30 cellular contexts compared by ENCODE assay signal in the genomic region with DNA sequence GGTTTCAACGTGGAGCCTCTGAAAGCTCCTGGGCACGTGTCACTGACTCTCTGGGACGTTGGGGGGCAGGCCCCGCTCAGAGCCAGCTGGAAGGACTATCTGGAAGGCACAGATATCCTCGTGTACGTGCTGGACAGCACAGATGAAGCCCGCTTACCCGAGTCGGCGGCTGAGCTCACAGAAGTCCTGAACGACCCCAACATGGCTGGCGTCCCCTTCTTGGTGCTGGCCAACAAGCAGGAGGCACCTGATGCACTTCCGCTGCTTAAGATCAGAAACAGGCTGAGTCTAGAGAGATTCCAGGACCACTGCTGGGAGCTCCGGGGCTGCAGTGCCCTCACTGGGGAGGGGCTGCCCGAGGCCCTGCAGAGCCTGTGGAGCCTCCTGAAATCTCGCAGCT. TPM values are rescaled to one million over a fixed set of nuclear protein-coding genes. Genes with fewer than 3 reads are reported as not detected.
"Had no signal": no experiment of that assay in that cellular context is flagged by ENCODE, and none has a peak within 500 bp of the region (broad histone marks: within the 10 kb centered on the region; RNA-seq: fewer than 3 reads in every experiment).

No MANE protein-coding gene starts in this region.

- H3K4me3 Mint-ChIP-seq: activated CD4-positive, alpha-beta memory T cell treated with anti-CD3 and anti-CD28 coated beads for 36 hours; activated CD4-positive, alpha-beta T cell treated with anti-CD3 and anti-CD28 coated beads, Interleukin-2, amount 10 ng/mL, durations not matched to agents 24 days and 14 days; activated naive CD4-positive, alpha-beta T cell treated with anti-CD3 and anti-CD28 coated beads, Interleukin-2, amount 10 ng/mL, durations not matched to agents 7 days and 5 days; activated T-helper 1 cell treated with anti-CD3 and anti-CD28 coated beads, Interleukin-12 subunit alpha, Interleukin-12 subunit beta, Interleukin-2, Interleukin-4 antibody, amounts not matched to agents 30 ng/mL and 10 ng/mL and 1 ng/mL, durations not matched to agents 14 hours and 24 hours and 36 hours; mesothelial cell of epicardium; stimulated activated effector memory CD8-positive, alpha-beta T cell treated with anti-CD3 and anti-CD28 coated beads, Interleukin-12 subunit alpha, Interleukin-12 subunit beta, amount 100 ng/mL, for 72 hours; stimulated activated naive CD8-positive, alpha-beta T cell treated with anti-CD3 and anti-CD28 coated beads, Interleukin-15, amount 100 ng/mL, for 72 hours; T-helper 17 cell had no signal

- H3K36me3 ChIP-seq: breast epithelium, esophagus squamous epithelium, heart right ventricle, upper lobe of right lung had no signal

- H3K9ac ChIP-seq: parathyroid adenoma had no signal

- ATAC-seq: psoas muscle; stimulated activated effector memory CD8-positive, alpha-beta T cell treated with anti-CD3 and anti-CD28 coated beads, Interleukin-12 subunit alpha, Interleukin-12 subunit beta, amount 100 ng/mL, for 72 hours; stimulated activated naive CD8-positive, alpha-beta T cell treated with anti-CD3 and anti-CD28 coated beads, Interleukin-15, amount 100 ng/mL, for 72 hours; T-helper 17 cell; upper lobe of right lung had no signal

- H3K27me3 Mint-ChIP-seq: activated CD4-positive, alpha-beta memory T cell treated with anti-CD3 and anti-CD28 coated beads for 36 hours; activated CD4-positive, alpha-beta T cell treated with anti-CD3 and anti-CD28 coated beads, Interleukin-2, amount 10 ng/mL, durations not matched to agents 24 days and 14 days; activated naive CD4-positive, alpha-beta T cell treated with anti-CD3 and anti-CD28 coated beads, Interleukin-2, amount 10 ng/mL, durations not matched to agents 7 days and 5 days; naive B cell; stimulated activated naive CD8-positive, alpha-beta T cell treated with anti-CD3 and anti-CD28 coated beads, Interleukin-15, amount 100 ng/mL, for 72 hours; T-helper 17 cell had no signal

- H3K79me2 ChIP-seq: parathyroid adenoma had no signal

- H3K27me3 ChIP-seq: breast epithelium, esophagus squamous epithelium, heart right ventricle, upper lobe of right lung had no signal

- H3K4me1 ChIP-seq: breast epithelium, psoas muscle had no signal

- H2AFZ ChIP-seq: parathyroid adenoma had no signal

- H3K27ac ChIP-seq: breast epithelium, epithelial cell of prostate, parathyroid adenoma, psoas muscle, upper lobe of right lung had no signal

- H3K9me3 Mint-ChIP-seq: activated CD4-positive, alpha-beta memory T cell treated with anti-CD3 and anti-CD28 coated beads for 36 hours; activated CD4-positive, alpha-beta T cell treated with anti-CD3 and anti-CD28 coated beads, Interleukin-2, amount 10 ng/mL, durations not matched to agents 24 days and 14 days; activated naive CD4-positive, alpha-beta T cell treated with anti-CD3 and anti-CD28 coated beads, Interleukin-2, amount 10 ng/mL, durations not matched to agents 7 days and 5 days; activated T-helper 1 cell treated with anti-CD3 and anti-CD28 coated beads, Interleukin-12 subunit alpha, Interleukin-12 subunit beta, Interleukin-2, Interleukin-4 antibody, amounts not matched to agents 30 ng/mL and 10 ng/mL and 1 ng/mL, durations not matched to agents 14 hours and 24 hours and 36 hours; mesothelial cell of epicardium; naive B cell; stimulated activated effector memory CD8-positive, alpha-beta T cell treated with anti-CD3 and anti-CD28 coated beads, Interleukin-12 subunit alpha, Interleukin-12 subunit beta, amount 100 ng/mL, for 72 hours; stimulated activated naive CD8-positive, alpha-beta T cell treated with anti-CD3 and anti-CD28 coated beads, Interleukin-15, amount 100 ng/mL, for 72 hours had no signal

- H3K9me3 ChIP-seq: breast epithelium, esophagus squamous epithelium, heart right ventricle, psoas muscle, upper lobe of right lung had no signal

- DNase-seq: activated CD4-positive, alpha-beta memory T cell treated with anti-CD3 and anti-CD28 coated beads for 36 hours; activated CD4-positive, alpha-beta T cell treated with anti-CD3 and anti-CD28 coated beads, Interleukin-2, amount 10 ng/mL, durations not matched to agents 24 days and 14 days; activated CD4-positive, CD25-positive, alpha-beta regulatory T cell treated with anti-CD3 and anti-CD28 coated beads, Interleukin-2, amount 50 U/mL, for 72 hours; activated CD8-positive, alpha-beta memory T cell treated with anti-CD3 and anti-CD28 coated beads, Interleukin-2, amount 50 U/mL, for 4 hours; activated effector memory CD4-positive, alpha-beta T cell treated with anti-CD3 and anti-CD28 coated beads, Interleukin-2, amount 50 U/mL, for 16 hours; activated naive CD4-positive, alpha-beta T cell treated with anti-CD3 and anti-CD28 coated beads, Interleukin-2, amount 10 ng/mL, durations not matched to agents 7 days and 5 days; activated T-cell treated with anti-CD3 and anti-CD28 coated beads, Interleukin-2, amount 50 U/mL, for 1 hour; amygdala; central memory CD4-positive, alpha-beta T cell; effector CD4-positive, alpha-beta T cell; esophagus squamous epithelium; foreskin melanocyte; heart right ventricle; naive B cell; occipital lobe; psoas muscle; stimulated activated CD4-positive, alpha-beta T cell treated with anti-CD3 and anti-CD28 coated beads, Interleukin-4, amount 100 ng/mL, for 1 hour; stimulated activated naive CD8-positive, alpha-beta T cell treated with anti-CD3 and anti-CD28 coated beads, Interleukin-15, amount 100 ng/mL, for 72 hours; substantia nigra; T-helper 17 cell; upper lobe of right lung had no signal

- H3K4me3 ChIP-seq: breast epithelium, esophagus squamous epithelium, lung, psoas muscle, upper lobe of right lung had no signal

- H3K27ac Mint-ChIP-seq: activated CD4-positive, alpha-beta memory T cell treated with anti-CD3 and anti-CD28 coated beads for 36 hours; activated CD4-positive, alpha-beta T cell treated with anti-CD3 and anti-CD28 coated beads, Interleukin-2, amount 10 ng/mL, durations not matched to agents 24 days and 14 days; activated naive CD4-positive, alpha-beta T cell treated with anti-CD3 and anti-CD28 coated beads, Interleukin-2, amount 10 ng/mL, durations not matched to agents 7 days and 5 days; activated T-helper 1 cell treated with anti-CD3 and anti-CD28 coated beads, Interleukin-12 subunit alpha, Interleukin-12 subunit beta, Interleukin-2, Interleukin-4 antibody, amounts not matched to agents 30 ng/mL and 10 ng/mL and 1 ng/mL, durations not matched to agents 14 hours and 24 hours and 36 hours; mesothelial cell of epicardium; stimulated activated effector memory CD8-positive, alpha-beta T cell treated with anti-CD3 and anti-CD28 coated beads, Interleukin-12 subunit alpha, Interleukin-12 subunit beta, amount 100 ng/mL, for 72 hours; stimulated activated naive CD8-positive, alpha-beta T cell treated with anti-CD3 and anti-CD28 coated beads, Interleukin-15, amount 100 ng/mL, for 72 hours; T-helper 17 cell had no signal

RNA-seq across cellular contexts. Expression of a gene that starts 2.3 kb away (rescaled TPM):
- total RNA-seq: kidney epithelial cell had no signal
- polyA plus RNA-seq: neural cell had no signal
